Comparison of ENCODE assay signal across 8 cellular contexts in genomic region chr12:49342066-49342913, GRCh38. TPM values are rescaled to one million over a fixed set of nuclear protein-coding genes. Genes with fewer than 3 reads are reported as not detected.
A peak's percentile ranks its signal among the peaks of the same experiment; 100 is the strongest.
DNase-seq lines count a peak whose midpoint lies in the region; ATAC-seq, FAIRE-seq and TF ChIP-seq lines count a peak whose summit lies in the region.

No MANE protein-coding gene starts in this region.

- TF ChIP-seq POLR2A in ovary (IDR thresholded peaks at IDR 0.05), result no peak

- peaks cover 48% of the 10 kb centered on the region for H3K4me1 Mint-ChIP-seq in activated naive CD4-positive, alpha-beta T cell treated with anti-CD3 and anti-CD28 coated beads, Interleukin-2, amount 50 U/mL, for 24 hours

- H3K9ac ChIP-seq in MM.1S (ENCODE audit: low read length), result no peak overlapping the region; the same call in 1 of the 2 replicates

- peak overlapping the region; percentile 82 for H3K27ac Mint-ChIP-seq in activated naive CD4-positive, alpha-beta T cell treated with anti-CD3 and anti-CD28 coated beads, Interleukin-2, amount 50 U/mL, for 24 hours

- 1% methylated on average over 50 to 58 of the region's 58 CpGs for WGBS in ovary, 3 donors
- WGBS in thymus, result 2% methylated on average over 58 of the region's 58 CpGs

- no peaks in the 10 kb centered on the region for H4K20me1 ChIP-seq in MM.1S (ENCODE audit: insufficient read depth, low read length)

- H3K27me3 ChIP-seq in MM.1S (replicated peaks; ENCODE audit: insufficient read depth, low read length) (peaks cover 90% of the 10 kb centered on the region), ovary (peaks cover 7% of the 10 kb centered on the region), thymus (ENCODE audit: control insufficient read depth, insufficient read depth) (peaks cover 95% of the 10 kb centered on the region)

- intact Hi-C loops in head of caudate nucleus (cut with DNase I), result no loop called here
- intact Hi-C loops in ovary (cut with DNase I), result loop anchor here in 1 of 4 donors (10.0 kb wide), 1 partner anchor 173 kb away; no protein-coding TSS in a partner anchor

- H2AFZ ChIP-seq in MM.1S (ENCODE audit: low read length), result peak overlapping the region; percentile 66

- H3K36me3 Mint-ChIP-seq in activated naive CD4-positive, alpha-beta T cell treated with anti-CD3 and anti-CD28 coated beads, Interleukin-2, amount 50 U/mL, for 24 hours, result no peaks in the 10 kb centered on the region

- H3K4me3 Mint-ChIP-seq in activated naive CD4-positive, alpha-beta T cell treated with anti-CD3 and anti-CD28 coated beads, Interleukin-2, amount 50 U/mL, for 24 hours, result peak overlapping the region; percentile 64

- no peak for FAIRE-seq in D721Med (lab: Jason Lieb, UNC)

- peaks cover 42% of the 10 kb centered on the region for H3K27me3 Mint-ChIP-seq in activated naive CD4-positive, alpha-beta T cell treated with anti-CD3 and anti-CD28 coated beads, Interleukin-2, amount 50 U/mL, for 24 hours

- H3K9me3 Mint-ChIP-seq in activated naive CD4-positive, alpha-beta T cell treated with anti-CD3 and anti-CD28 coated beads, Interleukin-2, amount 50 U/mL, for 24 hours, result no peaks in the 10 kb centered on the region

- no peak overlapping the region for H3K27ac ChIP-seq in MM.1S (ENCODE audit: low read length)
- no peak overlapping the region for H3K27ac ChIP-seq in ovary
- H3K27ac ChIP-seq in thymus (ENCODE audit: low read depth), result no peak overlapping the region

- no peak for TF ChIP-seq EP300 in ovary (IDR thresholded peaks at IDR 0.05)

- H3F3A ChIP-seq in MM.1S (ENCODE audit: insufficient read depth, low read length), result no peaks in the 10 kb centered on the region

- DNase-seq in D721Med (ENCODE audit: insufficient read length, low spot score), result peak; percentile 93
- DNase-seq in MM.1S, result peak; percentile 88
- peak; percentile 52 for DNase-seq in SKM-1 (lab: John Stamatoyannopoulos, UW; ENCODE audit: unreplicated experiment)
- DNase-seq in head of caudate nucleus, result peak; percentile 53 to 90 (median 78)
- DNase-seq in ovary, result peak; percentile 68 to 85 (median 80)

- H3K4me3 ChIP-seq in MM.1S (ENCODE audit: low read length) (peak overlapping the region; percentile 58), ovary (peak overlapping the region; percentile 48), thymus (ENCODE audit: low read length) (peak overlapping the region; percentile 4)

- peak; percentile 83 for TF ChIP-seq CTCF in D721Med (IDR thresholded peaks at IDR 0.05; ENCODE audit: insufficient read depth, missing control alignments)
- TF ChIP-seq CTCF in MM.1S (IDR thresholded peaks at IDR 0.05; ENCODE audit: low read length), result peak; percentile 89
- peak; percentile 64 to 67 (median 64) for TF ChIP-seq CTCF in ovary (IDR thresholded peaks at IDR 0.05)

- H3K36me3 ChIP-seq in MM.1S (replicated peaks; ENCODE audit: insufficient read depth, low read length) (no peaks in the 10 kb centered on the region), ovary (no peaks in the 10 kb centered on the region), thymus (ENCODE audit: control insufficient read depth, insufficient read depth) (no peaks in the 10 kb centered on the region)

- H3K9me3 ChIP-seq in MM.1S (replicated peaks; ENCODE audit: insufficient read depth, low read length) (no peaks in the 10 kb centered on the region), ovary (no peaks in the 10 kb centered on the region), thymus (ENCODE audit: control insufficient read depth) (peaks cover 1% of the 10 kb centered on the region)

- peak; percentile 60 for ATAC-seq in GM21786 (IDR thresholded peaks at IDR 0.05; ENCODE audit: unreplicated experiment)

- no peaks in the 10 kb centered on the region for H3K9me2 ChIP-seq in MM.1S (replicated peaks; ENCODE audit: insufficient read depth, low read length)

- H3K79me2 ChIP-seq in MM.1S (ENCODE audit: low read length), result no peaks in the 10 kb centered on the region

- peak overlapping the region; percentile 99 for H3K4me2 ChIP-seq in MM.1S (ENCODE audit: low read depth, low read length)

- H3K4me1 ChIP-seq in MM.1S (ENCODE audit: low read length) (peaks cover 15% of the 10 kb centered on the region; the same call in 1 of the 2 replicates), ovary (ENCODE audit: insufficient read depth) (peaks cover 8% of the 10 kb centered on the region), thymus (ENCODE audit: control insufficient read depth, insufficient read depth, low read length) (peaks cover 13% of the 10 kb centered on the region)

RNA-seq across cellular contexts. Expression of gene DNAJC22, which starts 4.4 kb away (rescaled TPM):
- 1 to 10 TPM in 1 of 7 donors, under 1 TPM in 4, not detected in 2; 0.37 to 3.4 (median 0.47) TPM for total RNA-seq in ovary
- polyA plus RNA-seq in ovary (under 1 TPM; 0.30 to 0.58 TPM), thymus (0.27 TPM)

RNA-seq across cellular contexts. Expression of gene C1QL4, which starts 5.3 kb away (rescaled TPM):
- not detected for total RNA-seq in ovary
- polyA plus RNA-seq in ovary (not detected), thymus (0.21 TPM)

RNA-seq across cellular contexts. Expression of gene TROAP, which starts 19.2 kb away (rescaled TPM):
- total RNA-seq in ovary, result 1 to 10 TPM in 3 of 7 donors, under 1 TPM in 3, not detected in 1; 0.36 to 1.6 (median 0.89) TPM
- polyA plus RNA-seq in ovary, result under 1 TPM; 0.40 to 0.92 TPM
- polyA plus RNA-seq in thymus, result 12.4 TPM

RNA-seq across cellular contexts. Expression of gene SPATS2, which starts 25.0 kb away (rescaled TPM):
- total RNA-seq in ovary, result 10 to 100 TPM in 6 of 7 donors, 1 to 10 TPM in 1; 9.1 to 19.7 (median 15.2) TPM
- polyA plus RNA-seq in ovary (10 to 100 TPM; 10.9 to 28.2 TPM), thymus (15.3 TPM)

RNA-seq across cellular contexts. Expression of gene PRPH, which starts 47.3 kb away (rescaled TPM):
- 1 to 10 TPM in 2 of 7 donors, under 1 TPM in 5; 0.15 to 1.8 (median 0.34) TPM for total RNA-seq in ovary
- polyA plus RNA-seq in ovary (1 to 10 TPM in 1 of 2 donors, under 1 TPM in 1; 0.33 to 1.4 TPM), thymus (1.6 TPM)

Comparison
In these comparisons a context has a peak if more than half of its experiments do, and no peak if none do; other contexts are left out.
1. H3K4me3 ChIP-seq: peak in every context shown above with its lines; median percentile 58 in MM.1S; 48 in ovary; 4 in thymus.